2 cellular contexts compared by ENCODE assay signal in the genomic region with DNA sequence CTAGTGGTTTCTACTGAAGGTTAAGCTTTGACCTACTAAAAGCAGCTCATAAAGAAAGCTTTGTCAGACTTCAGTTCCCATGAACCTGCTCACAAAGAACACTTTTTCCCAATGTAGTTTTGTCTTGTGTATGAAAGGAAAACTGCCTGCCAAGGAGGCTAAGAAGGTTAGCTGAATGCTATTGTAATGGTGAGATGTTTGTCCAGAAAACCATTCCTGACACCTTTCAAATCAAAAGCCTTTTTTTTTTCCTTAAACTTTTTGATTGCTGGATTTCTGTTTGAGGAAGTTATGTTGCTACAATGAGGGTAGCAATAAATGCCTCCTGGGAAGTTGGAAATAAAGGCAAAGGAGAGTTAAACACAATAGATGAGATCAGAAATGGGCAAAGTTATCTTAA.
TF ChIP-seq lines count a peak whose summit lies in the region.

No MANE protein-coding gene starts in this region.

TF ChIP-seq in HepG2, 621 proteins besides CTCF, POLR2A, EP300 and RAD21:
- TF ChIP-seq TBX2 (CRISPR knock-in tag; IDR thresholded peaks at IDR 0.05; ENCODE audit: borderline replicate concordance): no peak
- TF ChIP-seq ZNF780A (CRISPR knock-in tag; IDR thresholded peaks at IDR 0.05): no peak
- TF ChIP-seq ATF7-NPFF (CRISPR knock-in tag; IDR thresholded peaks at IDR 0.05; ENCODE audit: low read depth): no peak
- TF ChIP-seq ZNF350 (CRISPR knock-in tag; IDR thresholded peaks at IDR 0.05; ENCODE audit: borderline replicate concordance, low read depth): no peak
- no peak for TF ChIP-seq SIN3B (IDR thresholded peaks at IDR 0.05; ENCODE audit: low read length)
- TF ChIP-seq POGZ (CRISPR knock-in tag; IDR thresholded peaks at IDR 0.05): no peak
- no peak for TF ChIP-seq ZNF879 (CRISPR knock-in tag; IDR thresholded peaks at IDR 0.05)
- TF ChIP-seq ZBTB34 (CRISPR knock-in tag; IDR thresholded peaks at IDR 0.05): no peak
- no peak for TF ChIP-seq KDM2A (CRISPR knock-in tag; IDR thresholded peaks at IDR 0.05; ENCODE audit: borderline replicate concordance, low read depth)
- TF ChIP-seq MBD4 (IDR thresholded peaks at IDR 0.05; ENCODE audit: borderline replicate concordance, low read length): no peak
- TF ChIP-seq ZFY (CRISPR knock-in tag; IDR thresholded peaks at IDR 0.05): no peak

TF ChIP-seq in endothelial cell of umbilical vein, 7 proteins besides CTCF, POLR2A, EP300 and RAD21:
- no peak for TF ChIP-seq POLR2AphosphoS5 (IDR thresholded peaks at IDR 0.05; ENCODE audit: insufficient read depth, low read depth, low read length)
